ENCODE assay signal across 19 cellular contexts in genomic region chr2:137967042-137967441, GRCh38. TPM values are rescaled to one million over a fixed set of nuclear protein-coding genes. Genes with fewer than 3 reads are reported as not detected.
"Had no signal": no experiment of that assay in that cellular context is flagged by ENCODE, and none has a peak within 500 bp of the region (broad histone marks: within the 10 kb centered on the region; RNA-seq: fewer than 3 reads in every experiment).

No MANE protein-coding gene starts in this region.

- FAIRE-seq: kidney had no signal

- H3K36me3 Mint-ChIP-seq: naive thymus-derived CD8-positive, alpha-beta T cell; T-cell had no signal

- H3K9me3 ChIP-seq: gastrocnemius medialis, prostate gland, sigmoid colon, testis had no signal

- H3K27ac Mint-ChIP-seq: activated CD8-positive, alpha-beta T cell treated with anti-CD3 and anti-CD28 coated beads, Interleukin-2, amount 10 ng/mL, durations not matched to agents 7 days and 5 days; activated naive CD8-positive, alpha-beta T cell treated with anti-CD3 and anti-CD28 coated beads, Interleukin-2, amount 50 U/mL, for 24 hours; activated T-helper 1 cell treated with anti-CD3 and anti-CD28 coated beads, Interleukin-12 subunit alpha, Interleukin-12 subunit beta, Interleukin-2, Interleukin-4 antibody, amounts not matched to agents 30 ng/mL and 10 ng/mL and 1 ng/mL, durations not matched to agents 14 hours and 24 hours and 36 hours; naive thymus-derived CD8-positive, alpha-beta T cell; T-cell had no signal

- H3K9me3 Mint-ChIP-seq: activated naive CD8-positive, alpha-beta T cell treated with anti-CD3 and anti-CD28 coated beads, Interleukin-2, amount 50 U/mL, for 24 hours; activated T-helper 1 cell treated with anti-CD3 and anti-CD28 coated beads, Interleukin-12 subunit alpha, Interleukin-12 subunit beta, Interleukin-2, Interleukin-4 antibody, amounts not matched to agents 30 ng/mL and 10 ng/mL and 1 ng/mL, durations not matched to agents 14 hours and 24 hours and 36 hours; T-cell had no signal

- H3K27me3 ChIP-seq: gastrocnemius medialis, sigmoid colon, testis had no signal

- H3K27me3 Mint-ChIP-seq: T-cell had no signal

- ATAC-seq: activated CD8-positive, alpha-beta T cell treated with anti-CD3 and anti-CD28 coated beads, Interleukin-2, amount 10 ng/mL, durations not matched to agents 7 days and 5 days; activated naive CD8-positive, alpha-beta T cell treated with anti-CD3 and anti-CD28 coated beads, Interleukin-2, amount 50 U/mL, for 24 hours; gastrocnemius medialis; naive thymus-derived CD8-positive, alpha-beta T cell; T-cell had no signal

- DNase-seq: activated CD4-positive, alpha-beta T cell treated with anti-CD3 and anti-CD28 coated beads for 4 hours; activated CD8-positive, alpha-beta T cell treated with anti-CD3 and anti-CD28 coated beads, Interleukin-2, amount 10 ng/mL, durations not matched to agents 7 days and 5 days; activated naive CD4-positive, alpha-beta T cell treated with Interleukin-2 at 50 U/mL for 16 hours; activated naive CD8-positive, alpha-beta T cell treated with anti-CD3 and anti-CD28 coated beads, Interleukin-2, amount 50 U/mL, for 24 hours; caudate nucleus; cortex of kidney; effector memory CD4-positive, alpha-beta T cell; gastrocnemius medialis; kidney; naive thymus-derived CD8-positive, alpha-beta T cell; sigmoid colon; stimulated activated CD4-positive, alpha-beta T cell treated with anti-CD3 and anti-CD28 coated beads, Interleukin-12 subunit alpha, Interleukin-12 subunit beta, amount 100 ng/mL, for 4 hours; stimulated activated naive CD4-positive, alpha-beta T cell treated with Interleukin-2 at 50 U/mL for 16 hours; T-cell; T1000; testis had no signal

- H3K27ac ChIP-seq: gastrocnemius medialis, prostate gland, VCaP had no signal

- H3K4me3 Mint-ChIP-seq: activated CD8-positive, alpha-beta T cell treated with anti-CD3 and anti-CD28 coated beads, Interleukin-2, amount 10 ng/mL, durations not matched to agents 7 days and 5 days; activated naive CD8-positive, alpha-beta T cell treated with anti-CD3 and anti-CD28 coated beads, Interleukin-2, amount 50 U/mL, for 24 hours; activated T-helper 1 cell treated with anti-CD3 and anti-CD28 coated beads, Interleukin-12 subunit alpha, Interleukin-12 subunit beta, Interleukin-2, Interleukin-4 antibody, amounts not matched to agents 30 ng/mL and 10 ng/mL and 1 ng/mL, durations not matched to agents 14 hours and 24 hours and 36 hours; naive thymus-derived CD8-positive, alpha-beta T cell; T-cell had no signal

- H3K36me3 ChIP-seq: gastrocnemius medialis, prostate gland had no signal

- H3K4me3 ChIP-seq: prostate gland, testis had no signal

- H3K4me1 ChIP-seq: prostate gland had no signal

- H3K4me1 Mint-ChIP-seq: activated naive CD8-positive, alpha-beta T cell treated with anti-CD3 and anti-CD28 coated beads, Interleukin-2, amount 50 U/mL, for 24 hours; naive thymus-derived CD8-positive, alpha-beta T cell had no signal

RNA-seq across cellular contexts. Expression of gene HNMT, which starts 2.8 kb away (rescaled TPM):
- total RNA-seq: activated CD8-positive, alpha-beta T cell treated with anti-CD3 and anti-CD28 coated beads, Interleukin-2, amount 10 ng/mL, durations not matched to agents 7 days and 5 days; activated T-helper 1 cell treated with anti-CD3 and anti-CD28 coated beads, Interleukin-12 subunit alpha, Interleukin-12 subunit beta, Interleukin-2, Interleukin-4 antibody, amounts not matched to agents 30 ng/mL and 10 ng/mL and 1 ng/mL, durations not matched to agents 14 hours and 24 hours and 36 hours had no signal
